Comparison of ENCODE assay signal across 19 cellular contexts in genomic region chr7:155647734-155648133, GRCh38.
"Had no signal": no experiment of that assay in that cellular context is flagged by ENCODE, and none has a peak within 500 bp of the region (broad histone marks: within the 10 kb centered on the region; RNA-seq: fewer than 3 reads in every experiment).

No MANE protein-coding gene starts in this region.

- H3K36me3 ChIP-seq: adrenal gland had no signal

- H3K27ac ChIP-seq: adrenal gland, esophagus muscularis mucosa, parathyroid adenoma, thoracic aorta had no signal

- H3K4me3 Mint-ChIP-seq: activated CD4-positive, alpha-beta memory T cell treated with anti-CD3 and anti-CD28 coated beads, Interleukin-2, amount 10 ng/mL, durations not matched to agents 7 days and 5 days; activated CD8-positive, alpha-beta memory T cell treated with anti-CD3 and anti-CD28 coated beads, Interleukin-2, amount 10 ng/mL, durations not matched to agents 7 days and 5 days had no signal

- H3K27me3 ChIP-seq: adrenal gland, esophagus muscularis mucosa had no signal

- H3K4me3 ChIP-seq: adrenal gland, esophagus muscularis mucosa, mucosa of descending colon, thoracic aorta had no signal

- H3K4me2 ChIP-seq: smooth muscle cell had no signal

- H3K9ac ChIP-seq: parathyroid adenoma had no signal

- DNase-seq: activated CD4-positive, alpha-beta memory T cell treated with anti-CD3 and anti-CD28 coated beads, Interleukin-2, amount 10 ng/mL, durations not matched to agents 7 days and 5 days; activated CD4-positive, alpha-beta T cell treated with anti-CD3 and anti-CD28 coated beads for 48 hours; activated CD4-positive, CD25-positive, alpha-beta regulatory T cell; activated CD8-positive, alpha-beta memory T cell treated with anti-CD3 and anti-CD28 coated beads, Interleukin-2, amount 10 ng/mL, durations not matched to agents 7 days and 5 days; activated effector memory CD4-positive, alpha-beta T cell treated with Interleukin-2 at 50 U/mL for 16 hours; activated naive CD4-positive, alpha-beta T cell treated with anti-CD3 and anti-CD28 coated beads, Interleukin-2, amount 50 U/mL, for 16 hours; adrenal gland; effector CD4-positive, alpha-beta T cell; left ventricle myocardium superior; mucosa of descending colon; naive B cell; stimulated activated CD4-positive, alpha-beta T cell treated with anti-CD3 and anti-CD28 coated beads, Interleukin-4, amount 100 ng/mL, for 1 hour; T-helper 1 cell; T-helper 9 cell had no signal

- H2AFZ ChIP-seq: parathyroid adenoma had no signal

- ATAC-seq: activated CD8-positive, alpha-beta memory T cell treated with anti-CD3 and anti-CD28 coated beads, Interleukin-2, amount 10 ng/mL, durations not matched to agents 7 days and 5 days; left ventricle myocardium superior; mucosa of descending colon; sciatic nerve had no signal

- H3K27me3 Mint-ChIP-seq: activated CD4-positive, alpha-beta memory T cell treated with anti-CD3 and anti-CD28 coated beads, Interleukin-2, amount 10 ng/mL, durations not matched to agents 7 days and 5 days; activated CD8-positive, alpha-beta memory T cell treated with anti-CD3 and anti-CD28 coated beads, Interleukin-2, amount 10 ng/mL, durations not matched to agents 7 days and 5 days; naive B cell had no signal

- H3K27ac Mint-ChIP-seq: activated CD4-positive, alpha-beta memory T cell treated with anti-CD3 and anti-CD28 coated beads, Interleukin-2, amount 10 ng/mL, durations not matched to agents 7 days and 5 days; activated CD8-positive, alpha-beta memory T cell treated with anti-CD3 and anti-CD28 coated beads, Interleukin-2, amount 10 ng/mL, durations not matched to agents 7 days and 5 days had no signal
